In genomic region chr4:154329268-154329858, GRCh38 we compare ENCODE assay signal across 9 cellular contexts.
A peak's percentile ranks its signal among the peaks of the same experiment; 100 is the strongest.
DNase-seq lines count a peak whose midpoint lies in the region; ATAC-seq and TF ChIP-seq lines count a peak whose summit lies in the region.
"Had no signal": no experiment of that assay in that cellular context is flagged by ENCODE, and none has a peak within 500 bp of the region (broad histone marks: within the 10 kb centered on the region; RNA-seq: fewer than 3 reads in every experiment).

No MANE protein-coding gene starts in this region.

- H3K9me3 ChIP-seq in gastroesophageal sphincter (no peaks in the 10 kb centered on the region), transverse colon (no peaks in the 10 kb centered on the region), suprapubic skin (no peaks in the 10 kb centered on the region)

- DNase-seq in NOMO-1 treated with DMSO at 0.1 percent for 48 hours (lab: John Stamatoyannopoulos, UW; ENCODE audit: unreplicated experiment) (peak; percentile 8), NOMO-1 treated with dmso at 0.1 percent for 144 hours (lab: John Stamatoyannopoulos, UW; ENCODE audit: unreplicated experiment) (no peak), RKO (ENCODE audit: low spot score) (peak; percentile 41), transverse colon (no peak), T-helper 9 cell (no peak), suprapubic skin (ENCODE audit: low spot score in 2 of 2) (no peak)
- DNase-seq in activated CD8-positive, alpha-beta memory T cell treated with anti-CD3 and anti-CD28 coated beads, Interleukin-2, amount 50 U/mL, for 4 hours, result no peak
- DNase-seq: NCI-H446 had no signal

- H3K4me1 ChIP-seq in gastroesophageal sphincter, result peaks cover 0 to 21% (median 5%) of the 10 kb centered on the region in 3 donors
- H3K4me1 ChIP-seq in transverse colon, result peaks cover 0 to 5% (median 2%) of the 10 kb centered on the region in 4 donors
- peaks cover 4% of the 10 kb centered on the region for H3K4me1 ChIP-seq in suprapubic skin

- ATAC-seq in gastroesophageal sphincter, result peak; percentile 50

- intact Hi-C loops in transverse colon (cut with DNase I; ENCODE audit: low total_unique reads), result no loop called here

- H3K27me3 ChIP-seq in gastroesophageal sphincter, result peaks cover 29% of the 10 kb centered on the region
- peaks cover 27% of the 10 kb centered on the region for H3K27me3 ChIP-seq in transverse colon
- peaks cover 25% of the 10 kb centered on the region for H3K27me3 ChIP-seq in suprapubic skin

- no peak overlapping the region for H3K27ac ChIP-seq in gastroesophageal sphincter
- H3K27ac ChIP-seq in transverse colon, result peak overlapping the region in 1 of 4 donors; percentile 27
- no peak overlapping the region for H3K27ac ChIP-seq in suprapubic skin

- 17 to 63% methylated on average over 2 to 8 of the region's 11 CpGs for WGBS in gastroesophageal sphincter (ENCODE audit: low coverage in 1 of 2), 2 donors
- 46 to 76% methylated on average over 3 to 11 of the region's 11 CpGs for WGBS in transverse colon (ENCODE audit: low coverage in 1 of 2), 2 donors
- 61% methylated on average over 11 of the region's 11 CpGs for WGBS in suprapubic skin

- TF ChIP-seq POLR2A in gastroesophageal sphincter (IDR thresholded peaks at IDR 0.05) (no peak), transverse colon (IDR thresholded peaks at IDR 0.05) (no peak), suprapubic skin (IDR thresholded peaks at IDR 0.05) (no peak)

- H3K4me3 ChIP-seq in gastroesophageal sphincter (no peak overlapping the region), transverse colon (no peak overlapping the region), suprapubic skin (no peak overlapping the region)

- TF ChIP-seq CTCF in gastroesophageal sphincter (IDR thresholded peaks at IDR 0.05) (peak; percentile 26 to 47 (median 44)), transverse colon (IDR thresholded peaks at IDR 0.05) (peak in 3 of 5 experiments; percentile 12 to 19 (median 16)), suprapubic skin (IDR thresholded peaks at IDR 0.05) (peak in 1 of 2 donors; percentile 31)

- in situ Hi-C loops in transverse colon (cut with MboI; ENCODE audit: low pct_ligation_motif_present in 1 of 4, low pct_unique_long_range_greater_than_20kb in 1 of 4, low sequenced_read_pairs in 3 of 4), result no loop called here

- H3K36me3 ChIP-seq in gastroesophageal sphincter (no peaks in the 10 kb centered on the region), transverse colon (no peaks in the 10 kb centered on the region), suprapubic skin (no peaks in the 10 kb centered on the region)

- no peak for TF ChIP-seq EP300 in gastroesophageal sphincter (IDR thresholded peaks at IDR 0.05)
- no peak for TF ChIP-seq EP300 in transverse colon (IDR thresholded peaks at IDR 0.05; ENCODE audit: low read depth)
- TF ChIP-seq EP300 in suprapubic skin (IDR thresholded peaks at IDR 0.05), result no peak

Comparison
In these comparisons a context has a peak if more than half of its experiments do, and no peak if none do; other contexts are left out.
1. DNase-seq: peak in NOMO-1 treated with DMSO at 0.1 percent for 48 hours (single experiment) and RKO (single experiment); none in NOMO-1 treated with dmso at 0.1 percent for 144 hours (single experiment), transverse colon (single experiment), activated CD8-positive, alpha-beta memory T cell treated with anti-CD3 and anti-CD28 coated beads, Interleukin-2, amount 50 U/mL, for 4 hours (single experiment), T-helper 9 cell (single experiment) and suprapubic skin (0 of 2).